ENCODE assay signal across 13 cellular contexts in genomic region chr10:72186633-72187330, GRCh38. TPM values are rescaled to one million over a fixed set of nuclear protein-coding genes. Genes with fewer than 3 reads are reported as not detected.
DNase-seq lines count a peak whose midpoint lies in the region; ATAC-seq and TF ChIP-seq lines count a peak whose summit lies in the region.
"Had no signal": no experiment of that assay in that cellular context is flagged by ENCODE, and none has a peak within 500 bp of the region (broad histone marks: within the 10 kb centered on the region; RNA-seq: fewer than 3 reads in every experiment).

No MANE protein-coding gene starts in this region.

- no peaks in the 10 kb centered on the region for H4K20me1 ChIP-seq in PC-3 (ENCODE audit: low read length)
- H4K20me1 ChIP-seq: BLaER1 had no signal

- H3K27me3 Mint-ChIP-seq in naive thymus-derived CD4-positive, alpha-beta T cell: no peaks in the 10 kb centered on the region
- H3K27me3 Mint-ChIP-seq: central memory CD8-positive, alpha-beta T cell; stimulated activated naive CD8-positive, alpha-beta T cell treated with anti-CD3 and anti-CD28 coated beads, Interleukin-15, Interleukin-2, amounts not matched to agents 100 ng/mL and 50 ng/mL, for 24 hours had no signal

- H3K4me3 ChIP-seq in A673 (ENCODE audit: low read depth, low read length, poor library complexity, severe bottlenecking) (peak overlapping the region; percentile 18), fibroblast of mammary gland (ENCODE audit: control insufficient read depth, low read depth, low read length) (no peak overlapping the region), PC-3 (ENCODE audit: low read length) (no peak overlapping the region)
- no peak overlapping the region for H3K4me3 ChIP-seq in naive thymus-derived CD4-positive, alpha-beta T cell (ENCODE audit: low read length)
- H3K4me3 ChIP-seq: BLaER1 had no signal

- peak; percentile 34 for ATAC-seq in naive thymus-derived CD4-positive, alpha-beta T cell
- ATAC-seq in PC-3: no peak

- TF ChIP-seq CTCF in A673 (conservative IDR thresholded peaks at IDR 0.05; ENCODE audit: low read depth, low read length): no peak
- TF ChIP-seq CTCF in fibroblast of mammary gland (conservative IDR thresholded peaks at IDR 0.05; ENCODE audit: control insufficient read depth, insufficient read depth, low read depth, low read length): no peak
- TF ChIP-seq CTCF in PC-3 (conservative IDR thresholded peaks at IDR 0.05; ENCODE audit: low read depth, low read length): no peak

- peaks cover 2 to 16% (median 9%) of the 10 kb centered on the region in 7 donors for H3K4me1 Mint-ChIP-seq in naive thymus-derived CD4-positive, alpha-beta T cell

- no peak overlapping the region for H3K9ac ChIP-seq in PC-3 (ENCODE audit: low read length)
- H3K9ac ChIP-seq: BLaER1 had no signal

- peak; percentile 94 for DNase-seq in A673 (ENCODE audit: low spot score)
- DNase-seq in SK-MEL-5 (ENCODE audit: low read depth, low spot score): peak; percentile 8
- DNase-seq in fibroblast of mammary gland (ENCODE audit: low read depth): peak; percentile 66
- DNase-seq in naive thymus-derived CD4-positive, alpha-beta T cell: no peak
- no peak for DNase-seq in PC-3
- DNase-seq in iPS-NIHi11 (ENCODE audit: low spot score): no peak
- no peak for DNase-seq in NCI-H748 (lab: John Stamatoyannopoulos, UW; ENCODE audit: unreplicated experiment)
- DNase-seq in NCI-H526 (lab: John Stamatoyannopoulos, UW): no peak
- DNase-seq: activated CD4-positive, alpha-beta T cell treated with anti-CD3 and anti-CD28 coated beads for 4 hours; NCI-H2171 treated with DMSO at 0.1 percent for 48 hours had no signal

- peaks cover 0 to 9% (median 4%) of the 10 kb centered on the region in 11 donors for H3K9me3 Mint-ChIP-seq in naive thymus-derived CD4-positive, alpha-beta T cell
- H3K9me3 Mint-ChIP-seq: stimulated activated naive CD8-positive, alpha-beta T cell treated with anti-CD3 and anti-CD28 coated beads, Interleukin-15, Interleukin-2, amounts not matched to agents 100 ng/mL and 50 ng/mL, for 24 hours had no signal

- in situ Hi-C loops in SK-MEL-5 (cut with HindIII; ENCODE audit: low pct_unique_long_range_greater_than_20kb, low sequenced_read_pairs): no loop called here

- no peaks in the 10 kb centered on the region for H3K79me2 ChIP-seq in PC-3 (ENCODE audit: low read length)

- no peaks in the 10 kb centered on the region for H3F3A ChIP-seq in PC-3 (ENCODE audit: low read length, unreplicated experiment)

- H2AFZ ChIP-seq in PC-3 (ENCODE audit: low read length): no peak overlapping the region

- peaks cover 0 to 44% (median 27%) of the 10 kb centered on the region in 5 donors for H3K36me3 Mint-ChIP-seq in naive thymus-derived CD4-positive, alpha-beta T cell

- BruUV-seq in A673 (replicated peaks; lab: Mats Ljungman, UMichigan) (no TSS peak), PC-3 (replicated peaks; lab: Mats Ljungman, UMichigan) (no TSS peak)

- H3K27me3 ChIP-seq in A673 (replicated peaks; ENCODE audit: insufficient read depth, low read depth, low read length, poor library complexity) (no peaks in the 10 kb centered on the region), PC-3 (ENCODE audit: low read length) (no peaks in the 10 kb centered on the region)
- H3K27me3 ChIP-seq in naive thymus-derived CD4-positive, alpha-beta T cell (ENCODE audit: control insufficient read depth in 2 of 2, insufficient read depth in 2 of 2, low read length in 2 of 2): no peaks in the 10 kb centered on the region
- H3K27me3 ChIP-seq: BLaER1 had no signal

- H3K36me3 ChIP-seq in A673 (ENCODE audit: insufficient read depth, low read length, poor library complexity, severe bottlenecking) (peaks cover 7% of the 10 kb centered on the region), PC-3 (ENCODE audit: low read depth, low read length) (peaks cover 5% of the 10 kb centered on the region; the same call in 1 of the 2 replicates)
- peaks cover 0 to 8% (median 0%) of the 10 kb centered on the region in 3 experiments for H3K36me3 ChIP-seq in naive thymus-derived CD4-positive, alpha-beta T cell (ENCODE audit: control insufficient read depth in 2 of 3, insufficient read depth in 3 of 3, low read length in 3 of 3)

- peak overlapping the region; percentile 88 for H3K27ac ChIP-seq in A673 (ENCODE audit: low read depth, low read length, poor library complexity, severe bottlenecking)
- no peak overlapping the region for H3K27ac ChIP-seq in naive thymus-derived CD4-positive, alpha-beta T cell (ENCODE audit: low read depth, low read length)
- H3K27ac ChIP-seq in PC-3 (ENCODE audit: low read length): no peak overlapping the region
- H3K27ac ChIP-seq: BLaER1 had no signal

- H3K9me2 ChIP-seq in PC-3 (replicated peaks; ENCODE audit: low read length): no peaks in the 10 kb centered on the region

- H3K4me1 ChIP-seq in A673 (ENCODE audit: insufficient read depth, low read length, poor library complexity, severe bottlenecking) (peaks cover 20% of the 10 kb centered on the region), PC-3 (ENCODE audit: insufficient read depth, low read length) (no peaks in the 10 kb centered on the region)
- no peaks in the 10 kb centered on the region for H3K4me1 ChIP-seq in naive thymus-derived CD4-positive, alpha-beta T cell (ENCODE audit: control insufficient read depth in 2 of 2, insufficient read depth in 2 of 2, low read length in 2 of 2)

- CTCF ChIA-PET in A673 (lab: Charles Lee): interaction anchor here (0.6 to 0.7 kb wide), 4 partner anchors 10 to 150 kb away, joined by 5 to 8 read pairs (median 6); no protein-coding TSS in a partner anchor
- CTCF ChIA-PET in naive thymus-derived CD4-positive, alpha-beta T cell (lab: Charles Lee): interaction anchor here (0.6 to 0.9 kb wide), 3 partner anchors 73 to 138 kb away, joined by 3 read pairs; no protein-coding TSS in a partner anchor
- CTCF ChIA-PET in PC-3 (lab: Charles Lee): no interaction called here

- peaks cover 7% of the 10 kb centered on the region for H3K9me3 ChIP-seq in A673 (ENCODE audit: low read depth, low read length, poor library complexity, severe bottlenecking)
- no peaks in the 10 kb centered on the region for H3K9me3 ChIP-seq in naive thymus-derived CD4-positive, alpha-beta T cell (ENCODE audit: control insufficient read depth in 2 of 3, low read length in 3 of 3)
- 0 out of 2 replicates have a peak, but pooled peaks cover 5% of the 10 kb centered on the region for H3K9me3 ChIP-seq in PC-3 (ENCODE audit: low read length)

- H3K27ac Mint-ChIP-seq in naive thymus-derived CD4-positive, alpha-beta T cell: peak overlapping the region in 6 of 9 donors; percentile 10 to 77 (median 61)
- H3K27ac Mint-ChIP-seq: stimulated activated naive CD8-positive, alpha-beta T cell treated with anti-CD3 and anti-CD28 coated beads, Interleukin-15, Interleukin-2, amounts not matched to agents 100 ng/mL and 50 ng/mL, for 24 hours had no signal

- POLR2A ChIA-PET in A673 (lab: Charles Lee; ENCODE audit: low non-redundant PET): interaction anchor here (0.6 to 0.9 kb wide), 2 partner anchors 13 to 147 kb away, joined by 3 read pairs; no protein-coding TSS in a partner anchor
- POLR2A ChIA-PET in naive thymus-derived CD4-positive, alpha-beta T cell (lab: Charles Lee): interaction anchor here (0.7 kb wide), 1 partner anchor 9 kb away, joined by 3 read pairs; no protein-coding TSS in a partner anchor
- POLR2A ChIA-PET in PC-3 (lab: Charles Lee; ENCODE audit: unreplicated experiment): no interaction called here

- H3K4me2 ChIP-seq in PC-3 (ENCODE audit: low read length): no peak overlapping the region
- H3K4me2 ChIP-seq: BLaER1 had no signal

- peak overlapping the region in 8 of 10 donors; percentile 11 to 61 (median 44) for H3K4me3 Mint-ChIP-seq in naive thymus-derived CD4-positive, alpha-beta T cell
- H3K4me3 Mint-ChIP-seq: central memory CD8-positive, alpha-beta T cell; stimulated activated naive CD8-positive, alpha-beta T cell treated with anti-CD3 and anti-CD28 coated beads, Interleukin-15, Interleukin-2, amounts not matched to agents 100 ng/mL and 50 ng/mL, for 24 hours had no signal

- intact Hi-C loops in A673 (cut with micrococcal nuclease; ENCODE audit: unreplicated experiment): no loop called here
- intact Hi-C loops in naive thymus-derived CD4-positive, alpha-beta T cell (cut with micrococcal nuclease): no loop called here
- intact Hi-C loops in PC-3 (cut with micrococcal nuclease): no loop called here

RNA-seq across cellular contexts. Expression of gene ANAPC16, which starts 29.0 kb away (rescaled TPM):
- total RNA-seq in A673 (2021): 57.6 and 62.5 TPM in 2 replicates
- 52.3 and 63.6 TPM in 2 replicates for total RNA-seq in SK-MEL-5 (2014; rRNA removed; shearing (Covaris generic))
- polyA plus RNA-seq in SK-MEL-5 (2015; cell fraction: cytosol; rRNA removed): 39.8 and 57.4 TPM in 2 replicates
- polyA plus RNA-seq in SK-MEL-5 (2015; cell fraction: nucleus; rRNA removed): 39.7 and 40.6 TPM in 2 replicates
- 100 to 1,000 TPM in 3 of 5 experiments, 10 to 100 TPM in 2; 85.5 to 131 (median 105) TPM for total RNA-seq in naive thymus-derived CD4-positive, alpha-beta T cell
- 100 to 1,000 TPM; 318 to 445 TPM for polyA plus RNA-seq in naive thymus-derived CD4-positive, alpha-beta T cell
- total RNA-seq in PC-3 (2014; rRNA removed): 19.2 and 23.9 TPM in 2 replicates

RNA-seq across cellular contexts. Expression of gene ASCC1, which starts 29.3 kb away (rescaled TPM):
- total RNA-seq in A673 (2021) (40.2 and 43.1 TPM in 2 replicates), PC-3 (2014; rRNA removed) (15.7 and 24.3 TPM in 2 replicates)
- total RNA-seq in SK-MEL-5 (2014; rRNA removed; shearing (Covaris generic)): 22.4 and 23.2 TPM in 2 replicates
- polyA plus RNA-seq in SK-MEL-5 (2015; cell fraction: cytosol; rRNA removed): 20.8 and 24.5 TPM in 2 replicates
- polyA plus RNA-seq in SK-MEL-5 (2015; cell fraction: nucleus; rRNA removed): 14.2 and 15.1 TPM in 2 replicates
- total RNA-seq in naive thymus-derived CD4-positive, alpha-beta T cell: 10 to 100 TPM; 19.4 to 33.1 (median 24.2) TPM
- 10 to 100 TPM; 25.2 to 27.1 TPM for polyA plus RNA-seq in naive thymus-derived CD4-positive, alpha-beta T cell

Comparison
In these comparisons a context has a peak if more than half of its experiments do, and no peak if none do; other contexts are left out.
1. DNase-seq: peak in A673 (single experiment), SK-MEL-5 (single experiment) and fibroblast of mammary gland (single experiment); none in naive thymus-derived CD4-positive, alpha-beta T cell (0 of 9), PC-3 (single experiment), iPS-NIHi11 (single experiment), NCI-H748 (single experiment) and NCI-H526 (0 of 2).